13 cellular contexts compared by ENCODE assay signal in the genomic region with DNA sequence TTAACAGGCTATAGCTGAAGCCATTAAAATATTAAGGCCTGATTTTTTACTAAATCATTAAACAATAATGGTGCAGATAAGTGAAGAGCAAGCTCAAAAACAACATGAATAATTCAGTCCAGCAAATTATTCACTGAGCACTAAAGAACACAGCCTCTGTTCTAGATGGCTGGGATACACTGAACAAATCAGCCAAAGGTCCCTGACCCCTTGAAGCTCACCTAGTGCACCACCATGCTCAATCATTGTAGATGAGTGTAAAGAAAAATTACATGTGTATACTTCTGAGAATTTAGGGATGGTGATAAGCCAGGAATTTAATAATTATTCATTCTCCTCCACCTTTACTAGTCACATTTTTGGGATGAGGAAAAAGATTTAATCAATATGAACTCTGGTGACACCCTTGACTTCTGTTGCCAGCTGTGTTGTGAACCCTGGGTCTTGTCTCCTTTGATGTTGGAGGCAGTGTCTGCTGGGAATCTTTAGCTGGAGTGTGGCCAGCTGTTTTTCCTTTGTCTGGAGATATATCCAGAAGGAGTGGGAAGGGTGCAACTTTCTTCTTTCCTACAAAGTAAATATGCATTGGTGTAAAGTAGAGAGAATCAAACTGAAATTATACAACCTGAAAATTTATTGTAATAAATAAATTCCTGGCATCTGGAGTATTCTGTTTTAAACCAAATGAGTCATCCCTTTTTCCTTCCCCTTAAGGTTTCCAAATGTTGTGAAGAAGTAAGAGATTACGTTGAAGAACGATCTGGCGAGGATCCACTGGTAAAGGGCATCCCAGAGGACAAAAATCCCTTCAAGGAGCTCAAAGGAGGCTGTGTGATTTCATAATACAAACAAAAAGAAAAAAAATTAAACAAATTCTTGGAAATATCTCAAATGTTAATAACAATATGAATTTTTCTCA. TPM values are rescaled to one million over a fixed set of nuclear protein-coding genes. Genes with fewer than 3 reads are reported as not detected.
DNase-seq lines count a peak whose midpoint lies in the region; FAIRE-seq and TF ChIP-seq lines count a peak whose summit lies in the region.
"Had no signal": no experiment of that assay in that cellular context is flagged by ENCODE, and none has a peak within 500 bp of the region (broad histone marks: within the 10 kb centered on the region; RNA-seq: fewer than 3 reads in every experiment).

No MANE protein-coding gene starts in this region.

- peaks cover 4% of the 10 kb centered on the region for H3K4me1 ChIP-seq in vagina

- DNase-seq in LHCN-M2 (ENCODE audit: low read depth) (peak; percentile 40), choroid plexus epithelial cell (ENCODE audit: low read depth) (peak; percentile 73), left kidney (ENCODE audit: low read depth, low spot score) (peak; percentile 15), urothelium cell line (ENCODE audit: low spot score) (peak; percentile 22), vagina (ENCODE audit: extremely low spot score in 2 of 2) (no peak), 8988T (no peak)
- DNase-seq in stimulated activated CD4-positive, alpha-beta T cell treated with anti-CD3 and anti-CD28 coated beads, Interleukin-4, amount 100 ng/mL, for 24 hours, result no peak
- DNase-seq: activated CD4-positive, alpha-beta T cell treated with anti-CD3 and anti-CD28 coated beads for 48 hours; activated gamma-delta T cell; NCI-H2029 treated with DMSO at 0.1 percent for 48 hours; T-helper 1 cell had no signal

- TF ChIP-seq CTCF in choroid plexus epithelial cell (conservative IDR thresholded peaks at IDR 0.05; ENCODE audit: low read depth, low read length) (no peak), vagina (IDR thresholded peaks at IDR 0.05) (no peak)

- no peaks in the 10 kb centered on the region for H3K27me3 ChIP-seq in vagina
- H3K27me3 ChIP-seq: foreskin keratinocyte had no signal

- H3K4me3 ChIP-seq in choroid plexus epithelial cell (ENCODE audit: low read depth, low read length), result no peak overlapping the region
- H3K4me3 ChIP-seq in vagina, result no peak overlapping the region

- FAIRE-seq in urothelium cell line (lab: Jason Lieb, UNC), result peak; percentile 55

- no peaks in the 10 kb centered on the region for H3K36me3 ChIP-seq in vagina

- intact Hi-C loops in vagina (cut with DNase I), result no loop called here

- no peak for TF ChIP-seq POLR2A in vagina (IDR thresholded peaks at IDR 0.05)

- no peak overlapping the region for H3K27ac ChIP-seq in vagina
- H3K27ac ChIP-seq: foreskin keratinocyte had no signal

- no peaks in the 10 kb centered on the region for H3K9me3 ChIP-seq in vagina

RNA-seq across cellular contexts. Expression of a gene that starts 4.0 kb away (rescaled TPM):
- total RNA-seq in LHCN-M2 (2014; rRNA removed) (not detected in 2 replicates), vagina (not detected)
- not detected for polyA plus RNA-seq in LHCN-M2 (2012)
- total RNA-seq: foreskin keratinocyte, osteoblast had no signal
- polyA plus RNA-seq: foreskin keratinocyte had no signal

RNA-seq across cellular contexts. Expression of a gene that starts 11.2 kb away (rescaled TPM):
- 90.1 and 92.7 TPM in 2 replicates for total RNA-seq in LHCN-M2 (2014; rRNA removed)
- polyA plus RNA-seq in LHCN-M2 (2012), result 46.1 TPM
- 15.0 TPM for total RNA-seq in vagina

RNA-seq across cellular contexts. Expression of a gene that starts 19.8 kb away (rescaled TPM):
- total RNA-seq in LHCN-M2 (2014; rRNA removed) (208 and 253 TPM in 2 replicates), vagina (0.74 TPM)
- polyA plus RNA-seq in LHCN-M2 (2012), result 11.3 TPM

Comparison
In these comparisons a context has a peak if more than half of its experiments do, and no peak if none do; other contexts are left out.
1. DNase-seq: peak in LHCN-M2 (single experiment), choroid plexus epithelial cell (single experiment), left kidney (single experiment) and urothelium cell line (single experiment); none in vagina (0 of 2), 8988T (single experiment) and stimulated activated CD4-positive, alpha-beta T cell treated with anti-CD3 and anti-CD28 coated beads, Interleukin-4, amount 100 ng/mL, for 24 hours (single experiment).
2. RNA of a gene that starts 19.8 kb away (total RNA-seq): 208 to 253 TPM in LHCN-M2; 0.74 TPM in vagina (single experiment); every median in the first group is over 100 times any median in the second.